ENCODE assay signal across 23 cellular contexts in genomic region chr4:69104719-69105275, GRCh38. TPM values are rescaled to one million over a fixed set of nuclear protein-coding genes. Genes with fewer than 3 reads are reported as not detected.
"Had no signal": no experiment of that assay in that cellular context is flagged by ENCODE, and none has a peak within 500 bp of the region (broad histone marks: within the 10 kb centered on the region; RNA-seq: fewer than 3 reads in every experiment).

No MANE protein-coding gene starts in this region.

- H3K27ac Mint-ChIP-seq: endodermal cell; immature natural killer cell; naive thymus-derived CD8-positive, alpha-beta T cell had no signal

- ATAC-seq: gastroesophageal sphincter; left cardiac atrium; naive thymus-derived CD8-positive, alpha-beta T cell had no signal

- H3K27ac ChIP-seq: coronary artery, esophagus muscularis mucosa, gastroesophageal sphincter, upper lobe of left lung, vagina had no signal

- H3K9me3 Mint-ChIP-seq: endodermal cell had no signal

- H3K27me3 ChIP-seq: esophagus muscularis mucosa, gastroesophageal sphincter, upper lobe of left lung, vagina had no signal

- H3K4me3 Mint-ChIP-seq: endodermal cell; immature natural killer cell; naive thymus-derived CD8-positive, alpha-beta T cell had no signal

- H3K9me3 ChIP-seq: esophagus muscularis mucosa, gastroesophageal sphincter, upper lobe of left lung, vagina had no signal

- FAIRE-seq: endothelial cell of umbilical vein had no signal

- H3K4me1 ChIP-seq: esophagus muscularis mucosa, gastroesophageal sphincter, upper lobe of left lung, vagina had no signal

- H3K36me3 ChIP-seq: esophagus muscularis mucosa, gastroesophageal sphincter, upper lobe of left lung, vagina had no signal

- H3K4me3 ChIP-seq: coronary artery, esophagus muscularis mucosa, gastroesophageal sphincter, smooth muscle cell, upper lobe of left lung, vagina had no signal

- H3K4me1 Mint-ChIP-seq: immature natural killer cell; naive thymus-derived CD8-positive, alpha-beta T cell had no signal

- H3K36me3 Mint-ChIP-seq: immature natural killer cell; naive thymus-derived CD8-positive, alpha-beta T cell had no signal

- DNase-seq: effector CD4-positive, alpha-beta T cell; endodermal cell; immature natural killer cell; kidney; left cardiac atrium; mammary epithelial cell; naive thymus-derived CD8-positive, alpha-beta T cell; posterior cingulate gyrus; stimulated activated CD4-positive, alpha-beta T cell treated with anti-CD3 and anti-CD28 coated beads, Interleukin-2, amount 100 ng/mL, for 48 hours; stimulated activated naive CD4-positive, alpha-beta T cell treated with Interleukin-2 at 50 U/mL for 16 hours; upper lobe of left lung had no signal

RNA-seq across cellular contexts. Expression of gene UGT2B7, which starts 8.5 kb away (rescaled TPM):
- total RNA-seq: cerebellum; dermis microvascular lymphatic vessel endothelial cell; endodermal cell; endothelial cell of umbilical vein; esophagus muscularis mucosa; fibroblast of villous mesenchyme; gastroesophageal sphincter; left cardiac atrium; mesenteric fat pad; mononuclear cell; naive thymus-derived CD8-positive, alpha-beta T cell; vagina had no signal
- polyA plus RNA-seq: endothelial cell of umbilical vein; immature natural killer cell; mammary epithelial cell; naive thymus-derived CD8-positive, alpha-beta T cell; neural cell had no signal
